In the genomic region with DNA sequence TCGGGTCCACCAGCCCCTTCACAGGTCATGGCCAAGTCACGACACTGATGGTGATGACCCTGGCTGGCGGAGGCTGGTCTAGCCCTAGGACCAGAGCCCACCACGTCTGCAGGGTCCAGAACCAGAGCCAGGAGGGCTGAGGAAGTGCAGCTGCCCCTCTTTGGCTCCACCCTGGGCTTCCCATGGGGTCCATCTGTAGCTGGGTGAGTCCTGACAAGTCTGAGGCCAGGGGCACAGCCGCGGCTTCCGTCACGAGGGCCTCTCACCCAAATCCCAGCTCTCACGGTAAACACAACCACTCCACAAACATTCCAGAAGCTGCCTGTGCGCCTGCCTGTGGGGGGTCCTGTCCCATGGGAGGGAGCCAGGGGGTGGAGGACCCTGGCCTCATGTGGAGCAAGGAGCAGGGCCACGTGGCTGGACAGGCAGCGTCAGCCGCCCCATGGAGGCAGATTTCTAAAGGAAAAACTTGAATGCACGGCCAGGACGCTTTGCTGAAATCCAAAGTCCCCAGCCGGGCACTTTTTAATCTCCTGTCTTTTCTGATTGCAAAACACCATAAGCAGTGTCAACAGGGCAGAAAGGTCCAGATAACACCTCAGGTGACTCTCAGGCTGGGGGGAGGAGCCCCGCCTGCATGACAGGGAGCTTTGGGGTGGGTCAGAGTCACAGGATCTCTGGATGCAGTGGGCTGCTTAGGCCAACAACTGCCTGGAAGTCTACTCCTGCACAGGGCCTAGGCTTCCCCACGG, we compare ENCODE assay signal across 27 cellular contexts. TPM values are rescaled to one million over a fixed set of nuclear protein-coding genes. Genes with fewer than 3 reads are reported as not detected.
DNase-seq lines count a peak whose midpoint lies in the region; ATAC-seq and TF ChIP-seq lines count a peak whose summit lies in the region.
"Had no signal": no experiment of that assay in that cellular context is flagged by ENCODE, and none has a peak within 500 bp of the region (broad histone marks: within the 10 kb centered on the region; RNA-seq: fewer than 3 reads in every experiment).

No MANE protein-coding gene starts in this region.

- no peak overlapping the region for H2BK120ac ChIP-seq in trophoblast cell (ENCODE audit: insufficient read depth, low read length, poor library complexity)

- intact Hi-C loops in right cardiac atrium (cut with DNase I): no loop called here
- intact Hi-C loops in upper lobe of right lung (cut with DNase I): no loop called here

- H3K27me3 ChIP-seq in right cardiac atrium (ENCODE audit: control insufficient read depth, insufficient read depth): no peaks in the 10 kb centered on the region
- H3K27me3 ChIP-seq in trophoblast cell (ENCODE audit: insufficient read depth, low read length): no peaks in the 10 kb centered on the region
- no peaks in the 10 kb centered on the region for H3K27me3 ChIP-seq in upper lobe of right lung
- H3K27me3 ChIP-seq: dorsolateral prefrontal cortex had no signal

- H3K4me3 Mint-ChIP-seq in activated naive CD8-positive, alpha-beta T cell treated with anti-CD3 and anti-CD28 coated beads, Interleukin-2, amount 10 ng/mL, durations not matched to agents 7 days and 5 days: no peak overlapping the region
- H3K4me3 Mint-ChIP-seq in activated naive CD8-positive, alpha-beta T cell treated with anti-CD3 and anti-CD28 coated beads, Interleukin-2, amount 50 U/mL, for 24 hours: no peak overlapping the region
- H3K4me3 Mint-ChIP-seq: activated naive CD4-positive, alpha-beta T cell treated with anti-CD3 and anti-CD28 coated beads, Interleukin-2, amount 50 U/mL, for 24 hours; brain; immature natural killer cell; mesothelial cell of epicardium; neural crest cell had no signal

- H3K9ac ChIP-seq in trophoblast cell (ENCODE audit: low read length): no peak overlapping the region

- no peak overlapping the region for H3K18ac ChIP-seq in trophoblast cell (ENCODE audit: low read length)

- no peak overlapping the region for H4K12ac ChIP-seq in trophoblast cell (ENCODE audit: low read depth, low read length)

- H3K9me3 ChIP-seq in right cardiac atrium (ENCODE audit: control insufficient read depth, low read length) (no peaks in the 10 kb centered on the region), trophoblast cell (ENCODE audit: insufficient read depth, low read depth, low read length) (no peaks in the 10 kb centered on the region), upper lobe of right lung (no peaks in the 10 kb centered on the region)
- H3K9me3 ChIP-seq: HAP-1, thoracic aorta had no signal

- TF ChIP-seq CTCF in upper lobe of right lung (IDR thresholded peaks at IDR 0.05): no peak

- no peak overlapping the region for H3K23ac ChIP-seq in trophoblast cell (ENCODE audit: low read length)

- H2AFZ ChIP-seq in trophoblast cell (ENCODE audit: insufficient read depth, low read length, poor library complexity): no peak overlapping the region

- 81% methylated on average over 18 of the region's 18 CpGs for WGBS in right cardiac atrium
- WGBS in trophoblast cell (ENCODE audit: extremely low coverage, insufficient coverage, insufficient read length): no CpG with 5 or more reads among the region's 18 CpGs

- H3K4me3 ChIP-seq in right cardiac atrium (ENCODE audit: low read length) (no peak overlapping the region), trophoblast cell (ENCODE audit: low read depth, low read length) (no peak overlapping the region), upper lobe of right lung (no peak overlapping the region)
- H3K4me3 ChIP-seq: dorsolateral prefrontal cortex, HAP-1, thoracic aorta had no signal

- no peaks in the 10 kb centered on the region for H3K4me1 ChIP-seq in right cardiac atrium (ENCODE audit: control insufficient read depth, insufficient read depth, low read length)
- H3K4me1 ChIP-seq in trophoblast cell (ENCODE audit: control insufficient read depth in 1 of 2, insufficient read depth in 2 of 2, low read length in 2 of 2): peaks cover 0 to 2% of the 10 kb centered on the region in 2 experiments
- H3K4me1 ChIP-seq in upper lobe of right lung: peaks cover 21% of the 10 kb centered on the region
- H3K4me1 ChIP-seq: HAP-1 had no signal

- H3K4me2 ChIP-seq in trophoblast cell (ENCODE audit: low read length): no peak overlapping the region

- H3K14ac ChIP-seq in trophoblast cell (ENCODE audit: low read length): no peak overlapping the region

- H3K36me3 ChIP-seq in trophoblast cell (ENCODE audit: control insufficient read depth in 1 of 2, insufficient read depth in 2 of 2, low read length in 2 of 2): no peaks in the 10 kb centered on the region
- H3K36me3 ChIP-seq in upper lobe of right lung: no peaks in the 10 kb centered on the region
- H3K36me3 ChIP-seq: HAP-1, thoracic aorta had no signal

- H3K36me3 Mint-ChIP-seq in activated naive CD8-positive, alpha-beta T cell treated with anti-CD3 and anti-CD28 coated beads, Interleukin-2, amount 10 ng/mL, durations not matched to agents 7 days and 5 days: no peaks in the 10 kb centered on the region
- no peaks in the 10 kb centered on the region for H3K36me3 Mint-ChIP-seq in activated naive CD8-positive, alpha-beta T cell treated with anti-CD3 and anti-CD28 coated beads, Interleukin-2, amount 50 U/mL, for 24 hours (ENCODE audit: low read depth)
- H3K36me3 Mint-ChIP-seq: activated naive CD4-positive, alpha-beta T cell treated with anti-CD3 and anti-CD28 coated beads, Interleukin-2, amount 50 U/mL, for 24 hours; brain; immature natural killer cell; mesothelial cell of epicardium had no signal

- peak overlapping the region; percentile 49 for H4K91ac ChIP-seq in trophoblast cell (ENCODE audit: low read depth, low read length)

- H3K79me1 ChIP-seq in trophoblast cell (ENCODE audit: low read length): no peaks in the 10 kb centered on the region

- H2BK5ac ChIP-seq in trophoblast cell (ENCODE audit: low read depth, low read length, poor library complexity): no peak overlapping the region

- no peak overlapping the region for H3K27ac Mint-ChIP-seq in activated naive CD8-positive, alpha-beta T cell treated with anti-CD3 and anti-CD28 coated beads, Interleukin-2, amount 10 ng/mL, durations not matched to agents 7 days and 5 days
- no peak overlapping the region for H3K27ac Mint-ChIP-seq in activated naive CD8-positive, alpha-beta T cell treated with anti-CD3 and anti-CD28 coated beads, Interleukin-2, amount 50 U/mL, for 24 hours
- H3K27ac Mint-ChIP-seq: activated naive CD4-positive, alpha-beta T cell treated with anti-CD3 and anti-CD28 coated beads, Interleukin-2, amount 50 U/mL, for 24 hours; mesothelial cell of epicardium had no signal

- no peak overlapping the region for H2AK5ac ChIP-seq in trophoblast cell (ENCODE audit: low read length)

- H3K4ac ChIP-seq in trophoblast cell (ENCODE audit: low read depth, low read length): no peak overlapping the region

- no peak overlapping the region for H3K27ac ChIP-seq in right cardiac atrium (ENCODE audit: low read length)
- no peak overlapping the region for H3K27ac ChIP-seq in trophoblast cell (ENCODE audit: low read depth, low read length)
- H3K27ac ChIP-seq in upper lobe of right lung: peak overlapping the region; percentile 42
- H3K27ac ChIP-seq: thoracic aorta had no signal

- POLR2A ChIA-PET in activated naive CD8-positive, alpha-beta T cell treated with anti-CD3 and anti-CD28 coated beads, Interleukin-2, amount 10 ng/mL, durations not matched to agents 7 days and 5 days (lab: Charles Lee): no interaction called here

- peak overlapping the region; percentile 12 for H2BK12ac ChIP-seq in trophoblast cell (ENCODE audit: low read length)

- H3K79me2 ChIP-seq in trophoblast cell (ENCODE audit: control insufficient read depth, insufficient read depth, low read length, poor library complexity): no peaks in the 10 kb centered on the region

- H3K9me3 Mint-ChIP-seq in activated naive CD8-positive, alpha-beta T cell treated with anti-CD3 and anti-CD28 coated beads, Interleukin-2, amount 10 ng/mL, durations not matched to agents 7 days and 5 days: no peaks in the 10 kb centered on the region
- H3K9me3 Mint-ChIP-seq in activated naive CD8-positive, alpha-beta T cell treated with anti-CD3 and anti-CD28 coated beads, Interleukin-2, amount 50 U/mL, for 24 hours: no peaks in the 10 kb centered on the region
- H3K9me3 Mint-ChIP-seq: activated naive CD4-positive, alpha-beta T cell treated with anti-CD3 and anti-CD28 coated beads, Interleukin-2, amount 50 U/mL, for 24 hours; brain; immature natural killer cell; mesothelial cell of epicardium; neural crest cell had no signal

- no peak for ATAC-seq in activated naive CD8-positive, alpha-beta T cell treated with anti-CD3 and anti-CD28 coated beads, Interleukin-2, amount 10 ng/mL, durations not matched to agents 7 days and 5 days (ENCODE audit: low read depth)
- ATAC-seq in activated naive CD8-positive, alpha-beta T cell treated with anti-CD3 and anti-CD28 coated beads, Interleukin-2, amount 50 U/mL, for 24 hours: no peak
- ATAC-seq in right cardiac atrium (no peak), upper lobe of right lung (peak; percentile 58), GM18505 (IDR thresholded peaks at IDR 0.05; ENCODE audit: unreplicated experiment) (no peak)
- ATAC-seq: esophagus mucosa had no signal

- no peak for TF ChIP-seq POLR2A in GM18505 (IDR thresholded peaks at IDR 0.05; ENCODE audit: borderline replicate concordance, extremely low read depth, insufficient read depth, insufficient read length)

- H4K8ac ChIP-seq in trophoblast cell (ENCODE audit: low read depth, low read length): no peak overlapping the region

- peak; percentile 19 for DNase-seq in activated naive CD8-positive, alpha-beta T cell treated with anti-CD3 and anti-CD28 coated beads, Interleukin-2, amount 10 ng/mL, durations not matched to agents 7 days and 5 days
- DNase-seq in activated naive CD8-positive, alpha-beta T cell treated with anti-CD3 and anti-CD28 coated beads, Interleukin-2, amount 50 U/mL, for 24 hours: no peak
- peak in 2 of 3 donors; percentile 49 to 53 for DNase-seq in right cardiac atrium
- DNase-seq in trophoblast cell: no peak
- DNase-seq in upper lobe of right lung: peak; percentile 82
- no peak for DNase-seq in activated CD4-positive, CD25-positive, alpha-beta regulatory T cell (lab: John Stamatoyannopoulos, UW)
- DNase-seq in epidermal melanocyte (ENCODE audit: insufficient read length, low spot score): no peak
- DNase-seq: 8988T; activated T-cell treated with anti-CD3 and anti-CD28 coated beads, Interleukin-2, amount 50 U/mL, for 1 hour; DMS153; immature natural killer cell; Kasumi-1; NCI-H1105 treated with DMSO at 0.1 percent for 48 hours; NCI-H2171 treated with DMSO at 0.1 percent for 48 hours; NCI-H774; stimulated activated CD4-positive, alpha-beta T cell treated with anti-CD3 and anti-CD28 coated beads, Interleukin-4, amount 100 ng/mL, for 24 hours; stimulated activated CD8-positive, alpha-beta memory T cell treated with anti-CD3 and anti-CD28 coated beads, Interleukin-4, amount 100 ng/mL, for 48 hours; SW 1271 had no signal

- H3K27me3 Mint-ChIP-seq in activated naive CD8-positive, alpha-beta T cell treated with anti-CD3 and anti-CD28 coated beads, Interleukin-2, amount 10 ng/mL, durations not matched to agents 7 days and 5 days: no peaks in the 10 kb centered on the region
- no peaks in the 10 kb centered on the region for H3K27me3 Mint-ChIP-seq in activated naive CD8-positive, alpha-beta T cell treated with anti-CD3 and anti-CD28 coated beads, Interleukin-2, amount 50 U/mL, for 24 hours
- H3K27me3 Mint-ChIP-seq: activated naive CD4-positive, alpha-beta T cell treated with anti-CD3 and anti-CD28 coated beads, Interleukin-2, amount 50 U/mL, for 24 hours; brain had no signal

- H3K4me1 Mint-ChIP-seq in activated naive CD8-positive, alpha-beta T cell treated with anti-CD3 and anti-CD28 coated beads, Interleukin-2, amount 10 ng/mL, durations not matched to agents 7 days and 5 days: no peaks in the 10 kb centered on the region
- no peaks in the 10 kb centered on the region for H3K4me1 Mint-ChIP-seq in activated naive CD8-positive, alpha-beta T cell treated with anti-CD3 and anti-CD28 coated beads, Interleukin-2, amount 50 U/mL, for 24 hours
- H3K4me1 Mint-ChIP-seq: activated naive CD4-positive, alpha-beta T cell treated with anti-CD3 and anti-CD28 coated beads, Interleukin-2, amount 50 U/mL, for 24 hours; neural crest cell had no signal

RNA-seq across cellular contexts. Expression of gene CEBPG, which starts 29.9 kb away (rescaled TPM):
- total RNA-seq in activated naive CD8-positive, alpha-beta T cell treated with anti-CD3 and anti-CD28 coated beads, Interleukin-2, amount 10 ng/mL, durations not matched to agents 7 days and 5 days: 10 to 100 TPM; 26.2 to 26.3 TPM
- total RNA-seq in right cardiac atrium (10 to 100 TPM; 13.1 to 18.3 (median 15.7) TPM), upper lobe of right lung (32.3 TPM)
- polyA plus RNA-seq in right cardiac atrium: 12.7 TPM
- polyA plus RNA-seq in trophoblast cell (2013): 26.6 and 27.5 TPM in 2 replicates

Comparison
In these comparisons a context has a peak if more than half of its experiments do, and no peak if none do; other contexts are left out.
1. DNase-seq: peak in activated naive CD8-positive, alpha-beta T cell treated with anti-CD3 and anti-CD28 coated beads, Interleukin-2, amount 10 ng/mL, durations not matched to agents 7 days and 5 days (single experiment), right cardiac atrium (2 of 3) and upper lobe of right lung (single experiment); none in activated naive CD8-positive, alpha-beta T cell treated with anti-CD3 and anti-CD28 coated beads, Interleukin-2, amount 50 U/mL, for 24 hours (single experiment), trophoblast cell (0 of 2), activated CD4-positive, CD25-positive, alpha-beta regulatory T cell (0 of 4) and epidermal melanocyte (single experiment).